ENCODE assay signal across 12 cellular contexts in the genomic region with DNA sequence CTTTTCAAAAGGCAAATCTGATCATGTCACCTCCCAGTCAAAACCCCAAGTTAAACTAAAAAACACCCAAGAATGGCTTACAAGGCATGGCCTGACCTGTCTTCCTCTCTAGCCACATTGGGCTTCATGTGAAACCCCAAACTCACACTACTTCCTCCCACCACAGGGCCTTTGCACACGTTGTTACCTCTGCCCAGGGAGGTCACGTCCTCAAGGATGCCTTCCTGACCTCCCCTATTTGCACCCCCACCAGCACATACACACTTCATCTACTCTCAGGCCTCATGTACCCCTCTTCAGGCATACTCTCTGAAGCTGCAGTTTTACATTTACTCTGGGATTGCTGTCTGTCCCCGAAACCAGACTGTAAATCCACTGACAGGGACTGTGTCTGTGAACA. TPM values are rescaled to one million over a fixed set of nuclear protein-coding genes. Genes with fewer than 3 reads are reported as not detected.
DNase-seq lines count a peak whose midpoint lies in the region; ATAC-seq, FAIRE-seq and TF ChIP-seq lines count a peak whose summit lies in the region.
"Had no signal": no experiment of that assay in that cellular context is flagged by ENCODE, and none has a peak within 500 bp of the region (broad histone marks: within the 10 kb centered on the region; RNA-seq: fewer than 3 reads in every experiment).

No MANE protein-coding gene starts in this region.

- no peak overlapping the region for H3K56ac ChIP-seq in IMR-90 (ENCODE audit: extremely low read depth, insufficient read depth, low read length)

- peak overlapping the region; percentile 86 for H3K27ac ChIP-seq in CD4-positive, alpha-beta memory T cell (ENCODE audit: low read depth, low read length)
- H3K27ac ChIP-seq in IMR-90 (ENCODE audit: insufficient read depth, low read length) (no peak overlapping the region), GM12878 (ENCODE audit: control insufficient read depth, insufficient read depth) (peak overlapping the region; percentile 75), dorsolateral prefrontal cortex (peak overlapping the region in 1 of 59 donors; percentile 27)
- H3K27ac ChIP-seq: brain microvascular endothelial cell had no signal

- H2AK5ac ChIP-seq in IMR-90 (ENCODE audit: low read depth, low read length): no peak overlapping the region

- 0 out of 2 replicates have a peak, but pooled peaks have one; percentile 20 for TF ChIP-seq POLR2A in IMR-90 (IDR thresholded peaks at IDR 0.05; ENCODE audit: low read depth, low read length)
- no peak; the same call in none of the 2 replicates for TF ChIP-seq POLR2A in GM12878 (IDR thresholded peaks at IDR 0.05; ENCODE audit: low read depth, low read length)

- H3K4me2 ChIP-seq in IMR-90 (ENCODE audit: low read depth, low read length): no peak overlapping the region
- peak overlapping the region; percentile 98 for H3K4me2 ChIP-seq in GM12878 (ENCODE audit: control insufficient read depth, insufficient read depth)

- H4K20me1 ChIP-seq in IMR-90 (ENCODE audit: insufficient read depth, low read length) (peaks cover 31% of the 10 kb centered on the region), GM12878 (ENCODE audit: control insufficient read depth, insufficient read depth) (peaks cover 4% of the 10 kb centered on the region; the same call in 1 of the 2 replicates)

- peak in 2 of 5 donors; percentile 31 to 39 for DNase-seq in CD4-positive, alpha-beta memory T cell
- DNase-seq in IMR-90 (no peak), GM12878 (ENCODE audit: low read depth, low spot score) (no peak), BE2C (no peak), dorsolateral prefrontal cortex (no peak)
- DNase-seq in natural killer cell treated with Interleukin-12 subunit alpha and Interleukin-12 subunit beta and Interleukin-15 and Interleukin-18, amount 100 ng/mL, for 72 hours (ENCODE audit: low spot score): no peak
- DNase-seq: brain microvascular endothelial cell, NCI-H1092 had no signal

- peaks cover 38 to 81% of the 10 kb centered on the region in 2 experiments for H3K79me1 ChIP-seq in IMR-90 (ENCODE audit: low read depth in 1 of 2, low read length in 2 of 2)

- no peak for TF ChIP-seq CTCF in IMR-90 (conservative IDR thresholded peaks at IDR 0.05; ENCODE audit: low read depth, low read length)
- no peak for TF ChIP-seq CTCF in GM12878 (IDR thresholded peaks at IDR 0.05 in 2 of 3, conservative IDR thresholded peaks at IDR 0.05 in 1 of 3; ENCODE audit: control insufficient read depth in 2 of 3, extremely low read depth in 1 of 3, insufficient read depth in 1 of 3, low read depth in 3 of 3, low read length in 3 of 3)
- no peak for TF ChIP-seq CTCF in BE2C (IDR thresholded peaks at IDR 0.05; ENCODE audit: low read depth, low read length)
- no peak for TF ChIP-seq CTCF in dorsolateral prefrontal cortex (IDR thresholded peaks at IDR 0.05 in 54 of 56, conservative IDR thresholded peaks at IDR 0.05 in 2 of 56; ENCODE audit: low read depth in 1 of 56, partially characterized antibody in 56 of 56)

- H3K27me3 ChIP-seq in CD4-positive, alpha-beta memory T cell (ENCODE audit: insufficient read depth, low read length): no peaks in the 10 kb centered on the region
- H3K27me3 ChIP-seq in IMR-90 (ENCODE audit: control insufficient read depth, insufficient read depth, low read length) (no peaks in the 10 kb centered on the region), GM12878 (replicated peaks in 1 of 2; ENCODE audit: control insufficient read depth in 2 of 2, insufficient read depth in 2 of 2, low read length in 1 of 2) (no peaks in the 10 kb centered on the region), BE2C (no peaks in the 10 kb centered on the region), dorsolateral prefrontal cortex (peaks cover 0 to 33% (median 0%) of the 10 kb centered on the region in 45 donors)
- H3K27me3 ChIP-seq: brain microvascular endothelial cell, gastroesophageal sphincter had no signal

- BruUV-seq in IMR-90 (replicated peaks; lab: Mats Ljungman, UMichigan) (no TSS peak), GM12878 (replicated peaks; lab: Mats Ljungman, UMichigan) (no TSS peak)

- H4K5ac ChIP-seq in IMR-90 (ENCODE audit: low read depth, low read length): no peak overlapping the region; the same call in 1 of the 2 replicates

- POLR2A ChIA-PET in CD4-positive, alpha-beta memory T cell (lab: Charles Lee; ENCODE audit: partially characterized antibody): interaction anchor here (0.6 to 7.6 kb wide), 14 partner anchors 8 to 146 kb away, joined by 3 to 119 read pairs (median 5); no protein-coding TSS in a partner anchor
- POLR2A ChIA-PET in IMR-90 (lab: Charles Lee; ENCODE audit: unreplicated experiment) (no interaction called here), GM12878 (lab: Charles Lee) (interaction anchor here (1.0 to 3.8 kb wide), 7 partner anchors 9 to 106 kb away, joined by 3 to 27 read pairs (median 5); no protein-coding TSS in a partner anchor)

- H3K79me2 ChIP-seq in GM12878 (ENCODE audit: control insufficient read depth, insufficient read depth, low read length): peaks cover 100% of the 10 kb centered on the region

- H4K8ac ChIP-seq in IMR-90 (ENCODE audit: low read depth in 2 of 2, low read length in 2 of 2): peak overlapping the region in 1 of 2 experiments; percentile 24; a peak in 1 of 4 replicates

- H2BK120ac ChIP-seq in IMR-90 (ENCODE audit: low read depth, low read length): no peak overlapping the region

- H3K36me3 Mint-ChIP-seq in CD4-positive, alpha-beta memory T cell: peaks cover 61 to 90% of the 10 kb centered on the region in 2 donors
- peaks cover 10% of the 10 kb centered on the region for H3K36me3 Mint-ChIP-seq in natural killer cell treated with Interleukin-12 subunit alpha and Interleukin-12 subunit beta and Interleukin-15 and Interleukin-18, amount 100 ng/mL, for 72 hours

- H4K91ac ChIP-seq in IMR-90 (ENCODE audit: insufficient read depth, low read depth, low read length): no peak overlapping the region

- no peak overlapping the region for H2AFZ ChIP-seq in IMR-90 (replicated peaks; ENCODE audit: low read length, poor library complexity)
- H2AFZ ChIP-seq in GM12878 (ENCODE audit: control insufficient read depth, low read depth, low read length): no peak overlapping the region

- dilution Hi-C loops in IMR-90 (cut with HindIII; ENCODE audit: low sequenced_read_pairs, unreplicated experiment): no loop called here

- no peak for FAIRE-seq in GM12878 (lab: Jason Lieb, UNC)
- FAIRE-seq: D721Med had no signal

- peak overlapping the region; percentile 82 to 100 (median 99) for H3K27ac Mint-ChIP-seq in CD4-positive, alpha-beta memory T cell
- H3K27ac Mint-ChIP-seq in natural killer cell treated with Interleukin-12 subunit alpha and Interleukin-12 subunit beta and Interleukin-15 and Interleukin-18, amount 100 ng/mL, for 72 hours: peak overlapping the region; percentile 57 to 89

- CTCF ChIA-PET in CD4-positive, alpha-beta memory T cell (lab: Charles Lee; ENCODE audit: partially characterized antibody): interaction anchor here (1.0 to 2.1 kb wide), 6 partner anchors 19 to 153 kb away, joined by 3 to 10 read pairs (median 4); no protein-coding TSS in a partner anchor
- CTCF ChIA-PET in IMR-90 (lab: Yijun Ruan, JAX) (no interaction called here), GM12878 (lab: Yijun Ruan, JAX) (interaction anchor here (0.9 to 5.2 kb wide), 11 partner anchors 17 to 164 kb away, joined by 3 to 97 read pairs (median 5); partner anchors contain the start of gene SYTL3)

- no peak overlapping the region for H2BK15ac ChIP-seq in IMR-90 (ENCODE audit: low read depth, low read length)

- TF ChIP-seq EP300 in GM12878 (IDR thresholded peaks at IDR 0.05; ENCODE audit: borderline replicate concordance in 1 of 2, control insufficient read depth in 1 of 2, low read depth in 2 of 2, low read length in 2 of 2): 0 out of 4 replicates have a peak, but pooled peaks of 1 of the 2 experiments have one; percentile 45

- H3K9ac ChIP-seq in IMR-90 (ENCODE audit: low read depth, low read length): no peak overlapping the region
- no peak overlapping the region; the same call in 1 of the 2 replicates for H3K9ac ChIP-seq in GM12878 (ENCODE audit: control insufficient read depth, insufficient read depth, low read length)

- H3K27me3 Mint-ChIP-seq in CD4-positive, alpha-beta memory T cell: no peaks in the 10 kb centered on the region
- no peaks in the 10 kb centered on the region for H3K27me3 Mint-ChIP-seq in natural killer cell treated with Interleukin-12 subunit alpha and Interleukin-12 subunit beta and Interleukin-15 and Interleukin-18, amount 100 ng/mL, for 72 hours

- no peak overlapping the region for H3K14ac ChIP-seq in IMR-90 (replicated peaks; ENCODE audit: low read depth, low read length)

- H2BK5ac ChIP-seq in IMR-90 (ENCODE audit: low read depth, low read length, poor library complexity, severe bottlenecking): no peak overlapping the region

- H3K18ac ChIP-seq in IMR-90 (ENCODE audit: low read depth, low read length): no peak overlapping the region

- peaks cover 0 to 2% (median 0%) of the 10 kb centered on the region in 8 donors for H3K9me3 Mint-ChIP-seq in CD4-positive, alpha-beta memory T cell
- no peaks in the 10 kb centered on the region for H3K9me3 Mint-ChIP-seq in natural killer cell treated with Interleukin-12 subunit alpha and Interleukin-12 subunit beta and Interleukin-15 and Interleukin-18, amount 100 ng/mL, for 72 hours

- H2AK9ac ChIP-seq in IMR-90 (replicated peaks; ENCODE audit: low read depth, low read length, poor library complexity): peak overlapping the region; percentile 58

- no peaks in the 10 kb centered on the region for H3K9me3 ChIP-seq in CD4-positive, alpha-beta memory T cell (ENCODE audit: control insufficient read depth in 1 of 2, low read length in 2 of 2)
- H3K9me3 ChIP-seq in IMR-90 (ENCODE audit: control insufficient read depth, insufficient read depth, low read length) (no peaks in the 10 kb centered on the region), GM12878 (replicated peaks; ENCODE audit: control insufficient read depth, insufficient read depth, low read length) (no peaks in the 10 kb centered on the region), BE2C (no peaks in the 10 kb centered on the region)
- H3K9me3 ChIP-seq: gastroesophageal sphincter had no signal

- H3K4me3 Mint-ChIP-seq in CD4-positive, alpha-beta memory T cell: peak overlapping the region; percentile 57 to 98 (median 94)
- peak overlapping the region; percentile 88 for H3K4me3 Mint-ChIP-seq in natural killer cell treated with Interleukin-12 subunit alpha and Interleukin-12 subunit beta and Interleukin-15 and Interleukin-18, amount 100 ng/mL, for 72 hours

- H3K36me3 ChIP-seq in CD4-positive, alpha-beta memory T cell (ENCODE audit: insufficient read depth, low read length): peaks cover 11% of the 10 kb centered on the region
- H3K36me3 ChIP-seq in IMR-90 (ENCODE audit: control insufficient read depth, insufficient read depth, low read length) (peaks cover 4% of the 10 kb centered on the region), GM12878 (ENCODE audit: control insufficient read depth in 2 of 2, insufficient read depth in 2 of 2, low read length in 1 of 2) (peaks cover 4 to 17% of the 10 kb centered on the region in 2 experiments), BE2C (peaks cover 43% of the 10 kb centered on the region)
- H3K36me3 ChIP-seq: brain microvascular endothelial cell had no signal

- SMC1A ChIA-PET in GM12878 (lab: Charles Lee; ENCODE audit: uncharacterized antibody, unreplicated experiment): interaction anchor here (1.0 to 5.2 kb wide), 12 partner anchors 11 to 294 kb away, joined by 3 to 68 read pairs (median 12); no protein-coding TSS in a partner anchor

- TF ChIP-seq RAD21 in IMR-90 (IDR thresholded peaks at IDR 0.05; ENCODE audit: low read length) (no peak), GM12878 (IDR thresholded peaks at IDR 0.05; ENCODE audit: insufficient read depth, low read depth, low read length) (no peak)

- no peak overlapping the region for H3K23ac ChIP-seq in IMR-90 (ENCODE audit: low read depth, low read length)

- in situ Hi-C loops in IMR-90 (cut with MboI; ENCODE audit: low sequenced_read_pairs): no loop called here
- in situ Hi-C loops in GM12878 (cut with MboI): no loop called here

- H3K4ac ChIP-seq in IMR-90 (ENCODE audit: low read depth, low read length): no peak overlapping the region; the same call in 1 of the 2 replicates

- intact Hi-C loops in CD4-positive, alpha-beta memory T cell (cut with micrococcal nuclease): no loop called here
- intact Hi-C loops in IMR-90 (cut with micrococcal nuclease) (no loop called here), GM12878 (cut with micrococcal nuclease; ENCODE audit: unreplicated experiment) (loop anchor here (5.0 to 10.0 kb wide), 3 partner anchors 96 to 338 kb away; no protein-coding TSS in a partner anchor), dorsolateral prefrontal cortex (cut with DNase I) (loop anchor here in 1 of 2 donors (5.0 to 10.0 kb wide), 2 partner anchors 56 to 98 kb away; no protein-coding TSS in a partner anchor)

- H3K4me1 ChIP-seq in CD4-positive, alpha-beta memory T cell (ENCODE audit: insufficient read depth, low read length): peaks cover 89% of the 10 kb centered on the region
- H3K4me1 ChIP-seq in IMR-90 (ENCODE audit: control insufficient read depth, insufficient read depth, low read length): peaks cover 14% of the 10 kb centered on the region
- peaks cover 60% of the 10 kb centered on the region for H3K4me1 ChIP-seq in GM12878 (ENCODE audit: control insufficient read depth, insufficient read depth, low read length)
- H3K4me1 ChIP-seq in BE2C: peaks cover 15% of the 10 kb centered on the region

- peaks cover 77 to 100% (median 85%) of the 10 kb centered on the region in 4 donors for H3K4me1 Mint-ChIP-seq in CD4-positive, alpha-beta memory T cell
- H3K4me1 Mint-ChIP-seq in natural killer cell treated with Interleukin-12 subunit alpha and Interleukin-12 subunit beta and Interleukin-15 and Interleukin-18, amount 100 ng/mL, for 72 hours (ENCODE audit: low read depth in 2 of 2): peaks cover 70 to 86% of the 10 kb centered on the region in 2 donors

- no peak for ATAC-seq in IMR-90 (ENCODE audit: low read depth)
- peak; percentile 31 for ATAC-seq in GM12878
- peak; percentile 64 to 74 for ATAC-seq in natural killer cell treated with Interleukin-12 subunit alpha and Interleukin-12 subunit beta and Interleukin-15 and Interleukin-18, amount 100 ng/mL, for 72 hours
- no peak for ATAC-seq in GM21717 (IDR thresholded peaks at IDR 0.05; ENCODE audit: unreplicated experiment)
- ATAC-seq in HG03039 (IDR thresholded peaks at IDR 0.05; ENCODE audit: unreplicated experiment): no peak
- ATAC-seq: gastroesophageal sphincter had no signal

- H3K4me3 ChIP-seq in CD4-positive, alpha-beta memory T cell (ENCODE audit: low read length in 2 of 2): no peak overlapping the region
- H3K4me3 ChIP-seq in IMR-90 (ENCODE audit: insufficient read depth, low read depth, low read length) (no peak overlapping the region), GM12878 (peak overlapping the region; percentile 82), BE2C (ENCODE audit: low read depth, low read length) (no peak overlapping the region), dorsolateral prefrontal cortex (peak overlapping the region in 1 of 59 donors; percentile 79)

- RAD21 ChIA-PET in GM12878 (lab: Charles Lee; ENCODE audit: unreplicated experiment): interaction anchor here (0.6 to 5.2 kb wide), 7 partner anchors 9 to 158 kb away, joined by 3 to 65 read pairs (median 10); no protein-coding TSS in a partner anchor

- peaks cover 21% of the 10 kb centered on the region for H3K9me1 ChIP-seq in IMR-90 (ENCODE audit: insufficient read depth, low read length)

- no peak overlapping the region for H2BK20ac ChIP-seq in IMR-90 (ENCODE audit: low read depth, low read length)

- 60% methylated on average over 2 of the region's 3 CpGs; no CpG with 5 or more reads in 1 of the 2 experiments for WGBS in IMR-90 (ENCODE audit: extremely low coverage in 2 of 2, insufficient read length in 1 of 2), 2 experiments
- 18% methylated on average over 3 of the region's 3 CpGs for WGBS in GM12878 (ENCODE audit: insufficient coverage, insufficient replicate concordance, low lambda C conversion rate, missing lambda C conversion rate)

RNA-seq across cellular contexts. Expression of gene EZR, which starts 6.1 kb away (rescaled TPM):
- total RNA-seq in CD4-positive, alpha-beta memory T cell: 100 to 1,000 TPM; 264 to 277 TPM
- 100 to 1,000 TPM; 260 to 268 TPM for polyA plus RNA-seq in CD4-positive, alpha-beta memory T cell
- 145 and 179 TPM in 2 replicates for total RNA-seq in IMR-90 (2012; rRNA removed)
- polyA plus RNA-seq in IMR-90 (2012; rRNA removed): 83.8 and 87.6 TPM in 2 replicates
- 48.4 and 65.5 TPM in 2 replicates for polyA plus RNA-seq in IMR-90 (2012; cell fraction: cytosol; rRNA removed)
- polyA plus RNA-seq in IMR-90 (2012; cell fraction: nucleus; rRNA removed; ENCODE audit: low replicate concordance): 47.4 and 74.1 TPM in 2 replicates
- total RNA-seq in GM12878 (2013; cell fraction: nucleolus; rRNA removed): 54.4 and 55.1 TPM in 2 replicates
- 189 and 200 TPM in 2 replicates for total RNA-seq in GM12878 (2014; rRNA removed)
- 155 and 160 TPM in 2 replicates for total RNA-seq in GM12878 (2014; rRNA removed; fragmentation: Illumina TruSeq; extraction: Trizol)
- 248 and 249 TPM in 2 replicates for total RNA-seq in GM12878 (2021)
- 148 TPM for polyA plus RNA-seq in GM12878 (2011; ENCODE audit: low read depth)
- polyA plus RNA-seq in GM12878 (2011; rRNA removed): 93.4 and 128 TPM in 2 replicates
- polyA plus RNA-seq in GM12878 (2011; cell fraction: cytosol; rRNA removed): 112 and 120 TPM in 2 replicates
- 120 and 221 TPM in 2 replicates for polyA plus RNA-seq in GM12878 (2011; cell fraction: nucleus; rRNA removed)
- 164 and 171 TPM in 2 replicates for polyA plus RNA-seq in GM12878 (2012)
- polyA plus RNA-seq in GM12878 (2014; fragmentation: Illumina TruSeq; extraction: Trizol): 141 and 160 TPM in 2 replicates
- 10 to 100 TPM; 79.1 to 98.6 TPM for polyA plus RNA-seq in GM12878 (2014; fragmentation: Nextera tagmentation; extraction: Ambion mirVana)
- polyA plus RNA-seq in GM12878 (2014; rRNA removed): 162 and 171 TPM in 2 replicates
- polyA plus RNA-seq in GM12878 (2016; fragmentation: Nextera tagmentation; extraction: Ambion mirVana): 100 to 1,000 TPM; 277 to 282 TPM
- 93.4 and 100 TPM in 2 replicates for polyA minus RNA-seq in GM12878 (2011; rRNA and poly(A)+ RNA removed)
- 46.6 and 47.4 TPM in 2 replicates for polyA minus RNA-seq in GM12878 (2011; cell fraction: cytosol; rRNA and poly(A)+ RNA removed)
- polyA minus RNA-seq in GM12878 (2011; cell fraction: nucleus; rRNA and poly(A)+ RNA removed): 24.4 and 59.1 TPM in 2 replicates
- total RNA-seq in natural killer cell treated with Interleukin-12 subunit alpha and Interleukin-12 subunit beta and Interleukin-15 and Interleukin-18, amount 100 ng/mL, for 72 hours: 100 to 1,000 TPM in 1 of 2 donors, 10 to 100 TPM in 1; 71.0 to 135 TPM
- polyA plus RNA-seq in BE2C (2012; ENCODE audit: insufficient read depth, insufficient read length, low read depth): 63.8 TPM
- 100 to 1,000 TPM in 20 of 120 experiments, 10 to 100 TPM in 100; 41.2 to 336 (median 78.7) TPM for total RNA-seq in dorsolateral prefrontal cortex

Comparison
In these comparisons a context has a peak if more than half of its experiments do, and no peak if none do; other contexts are left out.
1. ATAC-seq: peak in GM12878 (single experiment) and natural killer cell treated with Interleukin-12 subunit alpha and Interleukin-12 subunit beta and Interleukin-15 and Interleukin-18, amount 100 ng/mL, for 72 hours (2 of 2); none in IMR-90 (single experiment), GM21717 (single experiment) and HG03039 (single experiment).